Comparison of ENCODE assay signal across 1 cellular context in genomic region chr3:156120528-156121251, GRCh38.
TF ChIP-seq lines count a peak whose summit lies in the region.

Gene KCNAB1 (plus strand): TSS chr3:156120578.

TF ChIP-seq in GM23338, 12 proteins besides CTCF, POLR2A, EP300 and RAD21 (continued from another document):
- TF ChIP-seq, protein P1, sequence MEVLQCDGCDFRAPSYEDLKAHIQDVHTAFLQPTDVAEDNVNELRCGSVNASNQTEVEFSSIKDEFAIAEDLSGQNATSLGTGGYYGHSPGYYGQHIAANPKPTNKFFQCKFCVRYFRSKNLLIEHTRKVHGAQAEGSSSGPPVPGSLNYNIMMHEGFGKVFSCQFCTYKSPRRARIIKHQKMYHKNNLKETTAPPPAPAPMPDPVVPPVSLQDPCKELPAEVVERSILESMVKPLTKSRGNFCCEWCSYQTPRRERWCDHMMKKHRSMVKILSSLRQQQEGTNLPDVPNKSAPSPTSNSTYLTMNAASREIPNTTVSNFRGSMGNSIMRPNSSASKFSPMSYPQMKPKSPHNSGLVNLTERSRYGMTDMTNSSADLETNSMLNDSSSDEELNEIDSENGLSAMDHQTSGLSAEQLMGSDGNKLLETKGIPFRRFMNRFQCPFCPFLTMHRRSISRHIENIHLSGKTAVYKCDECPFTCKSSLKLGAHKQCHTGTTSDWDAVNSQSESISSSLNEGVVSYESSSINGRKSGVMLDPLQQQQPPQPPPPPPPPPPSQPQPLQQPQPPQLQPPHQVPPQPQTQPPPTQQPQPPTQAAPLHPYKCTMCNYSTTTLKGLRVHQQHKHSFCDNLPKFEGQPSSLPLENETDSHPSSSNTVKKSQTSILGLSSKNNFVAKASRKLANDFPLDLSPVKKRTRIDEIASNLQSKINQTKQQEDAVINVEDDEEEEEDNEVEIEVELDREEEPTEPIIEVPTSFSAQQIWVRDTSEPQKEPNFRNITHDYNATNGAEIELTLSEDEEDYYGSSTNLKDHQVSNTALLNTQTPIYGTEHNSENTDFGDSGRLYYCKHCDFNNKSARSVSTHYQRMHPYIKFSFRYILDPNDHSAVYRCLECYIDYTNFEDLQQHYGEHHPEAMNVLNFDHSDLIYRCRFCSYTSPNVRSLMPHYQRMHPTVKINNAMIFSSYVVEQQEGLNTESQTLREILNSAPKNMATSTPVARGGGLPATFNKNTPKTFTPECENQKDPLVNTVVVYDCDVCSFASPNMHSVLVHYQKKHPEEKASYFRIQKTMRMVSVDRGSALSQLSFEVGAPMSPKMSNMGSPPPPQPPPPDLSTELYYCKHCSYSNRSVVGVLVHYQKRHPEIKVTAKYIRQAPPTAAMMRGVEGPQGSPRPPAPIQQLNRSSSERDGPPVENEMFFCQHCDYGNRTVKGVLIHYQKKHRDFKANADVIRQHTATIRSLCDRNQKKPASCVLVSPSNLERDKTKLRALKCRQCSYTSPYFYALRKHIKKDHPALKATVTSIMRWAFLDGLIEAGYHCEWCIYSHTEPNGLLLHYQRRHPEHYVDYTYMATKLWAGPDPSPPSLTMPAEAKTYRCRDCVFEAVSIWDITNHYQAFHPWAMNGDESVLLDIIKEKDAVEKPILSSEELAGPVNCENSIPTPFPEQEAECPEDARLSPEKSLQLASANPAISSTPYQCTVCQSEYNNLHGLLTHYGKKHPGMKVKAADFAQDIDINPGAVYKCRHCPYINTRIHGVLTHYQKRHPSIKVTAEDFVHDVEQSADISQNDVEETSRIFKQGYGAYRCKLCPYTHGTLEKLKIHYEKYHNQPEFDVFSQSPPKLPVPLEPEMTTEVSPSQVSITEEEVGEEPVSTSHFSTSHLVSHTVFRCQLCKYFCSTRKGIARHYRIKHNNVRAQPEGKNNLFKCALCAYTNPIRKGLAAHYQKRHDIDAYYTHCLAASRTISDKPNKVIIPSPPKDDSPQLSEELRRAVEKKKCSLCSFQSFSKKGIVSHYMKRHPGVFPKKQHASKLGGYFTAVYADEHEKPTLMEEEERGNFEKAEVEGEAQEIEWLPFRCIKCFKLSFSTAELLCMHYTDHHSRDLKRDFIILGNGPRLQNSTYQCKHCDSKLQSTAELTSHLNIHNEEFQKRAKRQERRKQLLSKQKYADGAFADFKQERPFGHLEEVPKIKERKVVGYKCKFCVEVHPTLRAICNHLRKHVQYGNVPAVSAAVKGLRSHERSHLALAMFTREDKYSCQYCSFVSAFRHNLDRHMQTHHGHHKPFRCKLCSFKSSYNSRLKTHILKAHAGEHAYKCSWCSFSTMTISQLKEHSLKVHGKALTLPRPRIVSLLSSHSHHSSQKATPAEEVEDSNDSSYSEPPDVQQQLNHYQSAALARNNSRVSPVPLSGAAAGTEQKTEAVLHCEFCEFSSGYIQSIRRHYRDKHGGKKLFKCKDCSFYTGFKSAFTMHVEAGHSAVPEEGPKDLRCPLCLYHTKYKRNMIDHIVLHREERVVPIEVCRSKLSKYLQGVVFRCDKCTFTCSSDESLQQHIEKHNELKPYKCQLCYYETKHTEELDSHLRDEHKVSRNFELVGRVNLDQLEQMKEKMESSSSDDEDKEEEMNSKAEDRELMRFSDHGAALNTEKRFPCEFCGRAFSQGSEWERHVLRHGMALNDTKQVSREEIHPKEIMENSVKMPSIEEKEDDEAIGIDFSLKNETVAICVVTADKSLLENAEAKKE (CRISPR knock-in tag; IDR thresholded peaks at IDR 0.05): no peak
- TF ChIP-seq STAT1 (IDR thresholded peaks at IDR 0.05; ENCODE audit: unreplicated experiment) (no peak), EZH2phosphoT487 (IDR thresholded peaks at IDR 0.05; ENCODE audit: unreplicated experiment) (no peak), POLR2AphosphoS5 (IDR thresholded peaks at IDR 0.05; ENCODE audit: low read depth) (no peak), REST (IDR thresholded peaks at IDR 0.05; ENCODE audit: unreplicated experiment) (no peak), CREB1 (CRISPR knock-in tag; IDR thresholded peaks at IDR 0.05; ENCODE audit: low read depth) (no peak), NANOG (IDR thresholded peaks at IDR 0.05; ENCODE audit: borderline replicate concordance) (no peak), ZNF331 (CRISPR knock-in tag; IDR thresholded peaks at IDR 0.05; ENCODE audit: low read depth) (no peak), ETS1 (IDR thresholded peaks at IDR 0.05) (no peak), EZH2 (IDR thresholded peaks at IDR 0.05; ENCODE audit: low read depth, unreplicated experiment) (no peak)
